Comparison of ENCODE assay signal across 1 cellular context in the genomic region with DNA sequence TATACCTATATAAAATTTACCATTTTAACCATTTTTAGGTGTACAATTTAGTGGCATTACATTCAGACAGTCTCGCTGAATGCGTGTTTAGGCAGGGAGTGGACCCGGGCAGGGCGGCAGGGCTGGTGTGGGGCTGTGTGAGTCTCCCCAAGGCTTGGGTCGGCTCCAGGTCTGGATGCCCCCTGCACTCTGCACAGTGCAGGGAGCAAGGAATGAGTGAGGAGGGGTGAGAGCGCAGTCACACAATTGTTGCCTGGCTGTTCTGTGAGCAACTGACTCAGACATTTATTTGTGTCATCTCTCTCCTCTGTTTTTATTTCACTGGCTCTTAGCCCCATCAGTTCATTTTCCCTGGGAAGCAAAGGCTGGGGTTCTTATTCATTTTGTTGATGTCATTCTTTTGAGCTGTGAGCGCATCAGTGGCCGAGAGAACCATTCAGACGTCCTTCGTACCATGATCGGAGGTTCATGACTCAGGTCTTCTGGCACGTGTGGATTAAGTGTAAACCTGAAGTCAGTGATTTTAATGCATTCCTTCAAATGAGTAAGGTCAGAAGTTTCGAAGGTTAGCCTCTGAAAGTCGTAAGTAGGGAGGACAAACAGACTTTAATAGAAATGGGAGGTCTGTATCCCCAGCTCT.
TF ChIP-seq lines count a peak whose summit lies in the region.

No MANE protein-coding gene starts in this region.

TF ChIP-seq in IMR-90, 13 proteins besides CTCF, POLR2A, EP300 and RAD21 (continued from another document):
- TF ChIP-seq BHLHE40 (IDR thresholded peaks at IDR 0.05; ENCODE audit: low read depth, low read length) (peak; percentile 96), CEBPB (IDR thresholded peaks at IDR 0.05; ENCODE audit: low read depth, low read length) (0 out of 2 replicates have a peak, but pooled peaks have one; percentile 4), NFE2L2 (IDR thresholded peaks at IDR 0.05; ENCODE audit: low read depth, low read length) (peak; percentile 59; the same call in 1 of the 2 replicates), MXI1 (IDR thresholded peaks at IDR 0.05; ENCODE audit: borderline replicate concordance, low read depth, low read length) (no peak), MAFK (IDR thresholded peaks at IDR 0.05; ENCODE audit: low read depth, low read length) (peak; percentile 48), FOS (IDR thresholded peaks at IDR 0.05; ENCODE audit: low read depth, low read length) (0 out of 2 replicates have a peak, but pooled peaks have one; percentile 46), MAZ (IDR thresholded peaks at IDR 0.05; ENCODE audit: borderline replicate concordance, low read depth, low read length) (0 out of 2 replicates have a peak, but pooled peaks have one; percentile 54)
